In the genomic region with DNA sequence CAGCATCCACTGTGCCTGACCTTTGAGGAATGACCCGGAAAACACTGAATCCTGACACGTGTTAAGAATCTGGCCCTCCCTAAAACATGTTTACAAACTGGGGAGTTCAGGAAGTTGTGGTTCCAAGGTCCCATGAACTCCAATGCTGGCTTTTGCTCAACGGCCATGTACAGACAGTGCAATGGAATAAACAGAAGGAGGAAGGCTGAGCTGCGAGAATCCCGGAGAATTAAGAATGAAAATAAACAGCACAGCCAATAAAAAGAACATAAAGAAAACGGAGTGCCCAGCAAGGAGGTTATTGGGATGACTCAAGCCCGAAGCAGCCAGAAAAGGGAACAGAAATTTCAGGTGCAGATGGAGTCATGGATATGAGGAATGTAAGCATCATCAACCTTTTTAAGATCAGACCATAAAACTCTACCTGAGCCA, we compare ENCODE assay signal across 1 cellular context.
TF ChIP-seq lines count a peak whose summit lies in the region.

No MANE protein-coding gene starts in this region.

TF ChIP-seq in GM23338, 12 proteins besides CTCF, POLR2A, EP300 and RAD21:
- TF ChIP-seq, protein P1, sequence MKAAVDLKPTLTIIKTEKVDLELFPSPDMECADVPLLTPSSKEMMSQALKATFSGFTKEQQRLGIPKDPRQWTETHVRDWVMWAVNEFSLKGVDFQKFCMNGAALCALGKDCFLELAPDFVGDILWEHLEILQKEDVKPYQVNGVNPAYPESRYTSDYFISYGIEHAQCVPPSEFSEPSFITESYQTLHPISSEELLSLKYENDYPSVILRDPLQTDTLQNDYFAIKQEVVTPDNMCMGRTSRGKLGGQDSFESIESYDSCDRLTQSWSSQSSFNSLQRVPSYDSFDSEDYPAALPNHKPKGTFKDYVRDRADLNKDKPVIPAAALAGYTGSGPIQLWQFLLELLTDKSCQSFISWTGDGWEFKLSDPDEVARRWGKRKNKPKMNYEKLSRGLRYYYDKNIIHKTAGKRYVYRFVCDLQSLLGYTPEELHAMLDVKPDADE (IDR thresholded peaks at IDR 0.05), result no peak
- TF ChIP-seq NANOG (IDR thresholded peaks at IDR 0.05; ENCODE audit: borderline replicate concordance) (no peak), ZNF331 (CRISPR knock-in tag; IDR thresholded peaks at IDR 0.05; ENCODE audit: low read depth) (no peak), EZH2 (IDR thresholded peaks at IDR 0.05; ENCODE audit: low read depth, unreplicated experiment) (no peak), STAT1 (IDR thresholded peaks at IDR 0.05; ENCODE audit: unreplicated experiment) (no peak), JUNB (IDR thresholded peaks at IDR 0.05; ENCODE audit: unreplicated experiment) (no peak), EZH2phosphoT487 (IDR thresholded peaks at IDR 0.05; ENCODE audit: unreplicated experiment) (no peak), ZNF114 (CRISPR knock-in tag; IDR thresholded peaks at IDR 0.05) (no peak)
TF ChIP-seq in GM23338: peak in this region for 0.
